In the genomic region with DNA sequence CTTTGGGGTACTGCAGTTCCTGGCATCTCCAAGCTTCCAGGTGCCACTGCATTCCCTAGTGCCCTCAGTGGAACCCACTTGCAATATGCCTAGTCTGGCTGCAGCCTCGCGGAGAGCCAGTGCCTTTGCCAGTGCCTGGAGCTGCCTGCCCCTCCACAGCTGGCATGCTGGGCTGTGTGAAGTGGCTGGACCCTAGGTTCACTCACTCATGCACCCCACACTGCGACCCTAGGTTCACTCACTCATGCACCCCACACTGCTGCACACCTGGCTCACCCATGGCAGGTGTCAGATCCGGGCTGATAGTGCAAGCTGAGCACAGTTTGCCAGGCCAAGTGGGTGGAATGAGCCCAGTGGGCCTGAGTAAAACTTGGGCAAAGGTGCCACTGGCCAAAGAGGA, we compare ENCODE assay signal across 25 cellular contexts.
"Had no signal": no experiment of that assay in that cellular context is flagged by ENCODE, and none has a peak within 500 bp of the region (broad histone marks: within the 10 kb centered on the region; RNA-seq: fewer than 3 reads in every experiment).

No MANE protein-coding gene starts in this region.

- H3K36me3 ChIP-seq: esophagus muscularis mucosa, gastroesophageal sphincter, heart left ventricle, left lung, prostate gland, right atrium auricular region, sigmoid colon, stomach, tibial nerve, upper lobe of left lung had no signal

- H3K27me3 ChIP-seq: esophagus muscularis mucosa, foreskin keratinocyte, gastroesophageal sphincter, heart left ventricle, hepatocyte, left lung, right atrium auricular region, sigmoid colon, stomach, testis, tibial nerve, upper lobe of left lung had no signal

- FAIRE-seq: endothelial cell of umbilical vein, islet of Langerhans, urothelium cell line had no signal

- ATAC-seq: foreskin keratinocyte, gastroesophageal sphincter, heart left ventricle, left cardiac atrium, left lung had no signal

- H3K4me1 ChIP-seq: esophagus muscularis mucosa, foreskin keratinocyte, gastroesophageal sphincter, heart left ventricle, left lung, parathyroid adenoma, prostate gland, right atrium auricular region, sigmoid colon, stomach, testis, upper lobe of left lung had no signal

- H3K9me3 ChIP-seq: esophagus muscularis mucosa, gastroesophageal sphincter, heart left ventricle, prostate gland, right atrium auricular region, sigmoid colon, testis, tibial nerve had no signal

- H3K4me2 ChIP-seq: hepatocyte had no signal

- H3K79me2 ChIP-seq: hepatocyte, parathyroid adenoma had no signal

- H3K27ac ChIP-seq: coronary artery, esophagus muscularis mucosa, foreskin keratinocyte, gastroesophageal sphincter, heart left ventricle, hepatocyte, left lung, parathyroid adenoma, prostate gland, right atrium auricular region, sigmoid colon, stomach, testis, tibial nerve, upper lobe of left lung had no signal

- H2AFZ ChIP-seq: hepatocyte, parathyroid adenoma had no signal

- H3K9ac ChIP-seq: parathyroid adenoma had no signal

- DNase-seq: dermis blood vessel endothelial cell; effector memory CD4-positive, alpha-beta T cell; foreskin keratinocyte; heart left ventricle; left cardiac atrium; mammary epithelial cell; natural killer cell; sigmoid colon; stimulated activated CD4-positive, alpha-beta T cell treated with anti-CD3 and anti-CD28 coated beads, Interleukin-2, amount 100 ng/mL, for 48 hours; stimulated activated naive CD4-positive, alpha-beta T cell treated with Interleukin-2 at 50 U/mL for 16 hours; stomach; testis had no signal

- H3K4me3 ChIP-seq: coronary artery, esophagus muscularis mucosa, gastroesophageal sphincter, heart left ventricle, hepatocyte, left lung, prostate gland, right atrium auricular region, sigmoid colon, stomach, testis, tibial nerve, upper lobe of left lung had no signal
